Comparison of ENCODE assay signal across 7 cellular contexts in the genomic region with DNA sequence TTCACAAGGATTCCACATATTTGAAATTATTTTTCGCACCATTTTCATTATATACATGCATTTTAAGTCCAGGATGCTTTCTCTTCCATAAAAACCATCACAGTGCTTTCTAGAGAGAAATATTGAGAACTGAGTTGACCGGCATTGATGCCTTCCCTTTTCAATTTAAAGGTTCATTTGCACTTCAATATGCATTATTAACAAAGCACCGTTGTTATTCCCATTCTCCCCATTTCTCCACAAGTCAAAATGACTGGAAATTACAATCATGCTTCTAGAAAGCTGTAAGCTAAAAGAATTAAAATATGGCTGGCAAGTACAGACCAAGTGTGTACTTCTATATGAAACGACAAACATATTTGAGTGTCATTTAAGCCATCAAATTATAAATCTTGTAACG.
"Had no signal": no experiment of that assay in that cellular context is flagged by ENCODE, and none has a peak within 500 bp of the region (broad histone marks: within the 10 kb centered on the region; RNA-seq: fewer than 3 reads in every experiment).

No MANE protein-coding gene starts in this region.

- H3K4me2 ChIP-seq: KMS-11 had no signal

- H3K27ac Mint-ChIP-seq: IgD-negative memory B cell had no signal

- H3K4me3 ChIP-seq: GM23248 had no signal

- H2AFZ ChIP-seq: GM23248 had no signal

- DNase-seq: GM23248, H9, HCEC 1CT, KBM-7 had no signal

- ATAC-seq: HepG2 had no signal

- H3K27ac ChIP-seq: GM23248, KMS-11 had no signal

- H3K9ac ChIP-seq: GM23248, KMS-11 had no signal

- H3K4me3 Mint-ChIP-seq: IgD-negative memory B cell had no signal
